Comparison of ENCODE assay signal across 8 cellular contexts in the genomic region with DNA sequence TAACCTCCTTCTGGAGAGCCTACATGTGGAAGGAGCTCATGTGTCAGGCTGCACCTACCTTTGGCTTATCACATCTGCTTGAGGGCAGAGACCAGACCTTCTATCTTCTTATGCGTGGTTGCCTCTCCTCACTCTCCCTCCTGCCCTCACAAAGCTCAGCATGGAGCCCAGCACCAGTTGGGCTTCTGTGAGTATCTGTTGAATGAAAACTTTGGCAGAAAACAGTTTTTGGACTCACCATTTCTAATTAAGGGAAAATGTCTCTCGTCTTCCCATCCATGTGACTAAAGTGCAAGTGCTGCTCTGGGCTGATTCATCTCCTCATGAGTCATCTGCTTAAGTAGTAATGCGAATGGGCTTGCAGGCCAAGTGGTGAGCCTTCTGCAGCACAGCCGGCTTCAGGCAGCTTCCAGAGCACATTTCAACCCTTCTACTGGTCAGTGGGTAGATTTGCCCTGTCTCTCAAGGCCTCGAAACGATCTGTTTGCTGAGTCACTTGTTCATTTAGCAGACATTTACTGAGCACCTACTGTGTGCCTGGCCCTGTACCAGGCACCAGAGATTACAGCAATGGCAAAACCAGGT.
A peak's percentile ranks its signal among the peaks of the same experiment; 100 is the strongest.
DNase-seq lines count a peak whose midpoint lies in the region; ATAC-seq and TF ChIP-seq lines count a peak whose summit lies in the region.

No MANE protein-coding gene starts in this region.

- peak overlapping the region; percentile 94 for H4K8ac ChIP-seq in mesenchymal stem cell (ENCODE audit: low read length)

- no peak overlapping the region for H3K27ac Mint-ChIP-seq in progenitor cell of endocrine pancreas

- no peak overlapping the region for H3K4me3 Mint-ChIP-seq in progenitor cell of endocrine pancreas (ENCODE audit: low read depth)

- WGBS in mesenchymal stem cell, result 0% methylated on average over 5 of the region's 6 CpGs

- H3K4ac ChIP-seq in mesenchymal stem cell (ENCODE audit: low read depth in 1 of 2, low read length in 2 of 2), result peak overlapping the region; percentile 75 to 80

- H2BK15ac ChIP-seq in mesenchymal stem cell (ENCODE audit: low read depth, poor library complexity, severe bottlenecking), result no peak overlapping the region

- H3K23ac ChIP-seq in mesenchymal stem cell (ENCODE audit: low read length in 2 of 2), result no peak overlapping the region

- no peak overlapping the region for H3K4me2 ChIP-seq in mesenchymal stem cell (ENCODE audit: low read length, poor library complexity, severe bottlenecking)

- peak overlapping the region; percentile 72 for H2AFZ ChIP-seq in mesenchymal stem cell (ENCODE audit: low read depth, low read length)

- H3K27me3 Mint-ChIP-seq in progenitor cell of endocrine pancreas, result no peaks in the 10 kb centered on the region

- H2BK5ac ChIP-seq in mesenchymal stem cell (ENCODE audit: low read depth, low read length, poor library complexity, severe bottlenecking), result no peak overlapping the region

- peak overlapping the region; percentile 65 to 91 for H3K18ac ChIP-seq in mesenchymal stem cell (ENCODE audit: low read depth in 1 of 2, low read length in 2 of 2)

- no peaks in the 10 kb centered on the region for H3K36me3 Mint-ChIP-seq in progenitor cell of endocrine pancreas (ENCODE audit: insufficient read depth)

- H3K4me3 ChIP-seq in AG10803 (ENCODE audit: low read length) (no peak overlapping the region), mesenchymal stem cell (ENCODE audit: insufficient read depth in 1 of 2, low read depth in 1 of 2, low read length in 2 of 2) (no peak overlapping the region), H7 (ENCODE audit: insufficient read depth, low read depth, low read length) (no peak overlapping the region)

- H2BK120ac ChIP-seq in mesenchymal stem cell (ENCODE audit: low read depth, low read length), result peak overlapping the region; percentile 89

- H3K9me3 Mint-ChIP-seq in progenitor cell of endocrine pancreas (ENCODE audit: low read depth), result no peaks in the 10 kb centered on the region

- no peaks in the 10 kb centered on the region for H3K79me1 ChIP-seq in mesenchymal stem cell (replicated peaks; ENCODE audit: low read length, poor library complexity, severe bottlenecking)

- no peaks in the 10 kb centered on the region for H3K27me3 ChIP-seq in mesenchymal stem cell (ENCODE audit: control insufficient read depth in 1 of 2, insufficient read depth in 1 of 2, low read length in 2 of 2)
- H3K27me3 ChIP-seq in H7 (ENCODE audit: control insufficient read depth, insufficient read depth, low read length), result no peaks in the 10 kb centered on the region

- H3K36me3 ChIP-seq in mesenchymal stem cell (ENCODE audit: control insufficient read depth in 1 of 2, insufficient read depth in 2 of 2, low read depth in 1 of 2, low read length in 2 of 2) (no peaks in the 10 kb centered on the region), H7 (replicated peaks; ENCODE audit: control insufficient read depth, insufficient read depth, low read length) (no peaks in the 10 kb centered on the region)

- H3K9me3 ChIP-seq in mesenchymal stem cell (ENCODE audit: control insufficient read depth, low read length), result no peaks in the 10 kb centered on the region

- TF ChIP-seq CTCF in AG10803 (conservative IDR thresholded peaks at IDR 0.05; ENCODE audit: low read length) (0 out of 2 replicates have a peak, but pooled peaks have one; percentile 7), progenitor cell of endocrine pancreas (IDR thresholded peaks at IDR 0.05; ENCODE audit: unreplicated experiment) (no peak)

- peak overlapping the region; percentile 64 for H3K9ac ChIP-seq in mesenchymal stem cell (ENCODE audit: low read length)

- H2AK5ac ChIP-seq in mesenchymal stem cell (ENCODE audit: low read length, severe bottlenecking), result no peak overlapping the region

- peaks cover 10% of the 10 kb centered on the region for H3K4me1 ChIP-seq in mesenchymal stem cell (ENCODE audit: control insufficient read depth, insufficient read depth, low read depth, low read length)

- peak overlapping the region in 1 of 2 experiments; percentile 45 for H3K14ac ChIP-seq in mesenchymal stem cell (ENCODE audit: low read length in 2 of 2)

- H4K91ac ChIP-seq in mesenchymal stem cell (ENCODE audit: low read length), result peak overlapping the region; percentile 91

- H2BK12ac ChIP-seq in mesenchymal stem cell (ENCODE audit: low read length in 2 of 2), result peak overlapping the region; percentile 73 to 97

- ATAC-seq in HG03439 (IDR thresholded peaks at IDR 0.05; ENCODE audit: unreplicated experiment), result no peak

- H3K4me1 Mint-ChIP-seq in progenitor cell of endocrine pancreas (ENCODE audit: low read depth), result peaks cover 6% of the 10 kb centered on the region

- H3K27ac ChIP-seq in mesenchymal stem cell (ENCODE audit: low read length, poor library complexity, severe bottlenecking), result peak overlapping the region; percentile 49

- peak; percentile 94 for DNase-seq in AG10803 (ENCODE audit: low read depth)
- peak; percentile 86 for DNase-seq in HS-5 (ENCODE audit: low read depth)
- DNase-seq in astrocyte of the hippocampus (ENCODE audit: low read depth, low spot score), result peak; percentile 90
- peak; percentile 95 for DNase-seq in mesenchymal stem cell
- no peak for DNase-seq in progenitor cell of endocrine pancreas (ENCODE audit: low spot score, unreplicated experiment)
- no peak for DNase-seq in H7
- DNase-seq in DMS79 (lab: John Stamatoyannopoulos, UW), result no peak

Comparison
In these comparisons a context has a peak if more than half of its experiments do, and no peak if none do; other contexts are left out.
1. DNase-seq: peak in AG10803 (single experiment), HS-5 (single experiment), astrocyte of the hippocampus (single experiment) and mesenchymal stem cell (single experiment); none in progenitor cell of endocrine pancreas (single experiment), H7 (single experiment) and DMS79 (single experiment).